12 cellular contexts compared by ENCODE assay signal in the genomic region with DNA sequence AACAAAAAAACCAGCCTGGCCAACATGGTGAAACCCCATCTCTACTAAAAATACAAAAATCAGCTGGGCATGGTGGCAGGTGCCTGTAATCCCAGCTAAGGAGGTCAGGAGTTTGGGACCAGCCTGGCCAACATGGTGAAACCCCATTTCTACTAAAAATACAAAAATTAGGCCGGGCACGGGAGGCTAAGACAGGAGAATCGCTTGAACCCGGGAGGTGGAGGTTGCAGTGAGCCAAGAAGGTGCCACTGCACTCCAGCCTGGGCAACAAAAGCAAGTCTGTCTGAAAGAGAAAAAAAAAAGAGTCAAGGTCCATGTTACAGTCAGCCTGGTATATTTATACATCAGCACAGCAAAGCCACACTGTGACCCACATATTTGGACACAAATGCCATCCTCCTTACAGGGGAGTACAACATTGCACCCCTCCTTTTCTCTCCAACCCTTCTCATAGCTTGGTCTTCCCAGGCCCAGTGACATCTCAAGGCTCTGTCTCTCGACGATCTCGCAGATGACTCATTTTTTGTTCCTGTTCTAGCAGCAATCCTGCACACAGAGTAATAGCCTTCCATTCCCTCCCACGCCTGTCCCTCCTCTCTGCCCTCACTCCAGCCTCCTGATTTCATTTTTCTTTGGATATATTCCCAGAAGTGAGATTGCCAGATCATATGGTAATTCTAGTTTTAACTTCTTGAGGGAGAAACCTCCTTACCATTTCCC. TPM values are rescaled to one million over a fixed set of nuclear protein-coding genes. Genes with fewer than 3 reads are reported as not detected.
DNase-seq lines count a peak whose midpoint lies in the region; ATAC-seq, FAIRE-seq and TF ChIP-seq lines count a peak whose summit lies in the region.
"Had no signal": no experiment of that assay in that cellular context is flagged by ENCODE, and none has a peak within 500 bp of the region (broad histone marks: within the 10 kb centered on the region; RNA-seq: fewer than 3 reads in every experiment).

No MANE protein-coding gene starts in this region.

- no peak overlapping the region for H2BK12ac ChIP-seq in mesenchymal stem cell (ENCODE audit: low read length in 2 of 2)

- peaks cover 14 to 28% of the 10 kb centered on the region in 2 experiments for H3K27me3 ChIP-seq in mesenchymal stem cell (ENCODE audit: control insufficient read depth in 1 of 2, insufficient read depth in 1 of 2, low read length in 2 of 2)

- H3K4me1 ChIP-seq in A549 = peaks cover 10% of the 10 kb centered on the region; the same call in 2 of the 3 replicates
- peaks cover 5% of the 10 kb centered on the region for H3K4me1 ChIP-seq in mesenchymal stem cell (ENCODE audit: control insufficient read depth, insufficient read depth, low read depth, low read length)

- TF ChIP-seq EP300 in A549 (IDR thresholded peaks at IDR 0.05) = no peak

- 17% methylated on average over 8 of the region's 8 CpGs for WGBS in A549 (ENCODE audit: missing lambda C conversion rate)
- WGBS in mesenchymal stem cell = 23% methylated on average over 6 of the region's 8 CpGs

- H3K27ac Mint-ChIP-seq in chondrocyte (ENCODE audit: unreplicated experiment) = peak overlapping the region; percentile 82
- H3K27ac Mint-ChIP-seq in activated T-cell treated with anti-CD3 and anti-CD28 coated beads, Interleukin-2, amount 50 U/mL, for 72 hours = no peak overlapping the region
- H3K27ac Mint-ChIP-seq: activated T-helper 2 cell treated with anti-CD3 and anti-CD28 coated beads, Interferon-gamma antibody, Interleukin-2, Interleukin-4, amounts not matched to agents 10 μg/mL and 5 μg/mL and 100 μg/mL, durations not matched to agents 14 hours and 24 hours and 36 hours; CD4-positive, alpha-beta T cell had no signal

- H3K36me3 Mint-ChIP-seq in chondrocyte (ENCODE audit: low read depth) = no peaks in the 10 kb centered on the region
- no peaks in the 10 kb centered on the region for H3K36me3 Mint-ChIP-seq in activated T-cell treated with anti-CD3 and anti-CD28 coated beads, Interleukin-2, amount 50 U/mL, for 72 hours (ENCODE audit: insufficient read depth in 2 of 2)

- H3K18ac ChIP-seq in mesenchymal stem cell (ENCODE audit: low read depth in 1 of 2, low read length in 2 of 2) = no peak overlapping the region

- peak overlapping the region; percentile 59 for H3K9ac ChIP-seq in mesenchymal stem cell (ENCODE audit: low read length)

- no peak overlapping the region for H3K4me3 ChIP-seq in A549
- no peak overlapping the region for H3K4me3 ChIP-seq in mesenchymal stem cell (ENCODE audit: insufficient read depth in 1 of 2, low read depth in 1 of 2, low read length in 2 of 2)

- no peak overlapping the region for H2AFZ ChIP-seq in mesenchymal stem cell (ENCODE audit: low read depth, low read length)

- no peak for FAIRE-seq in A549 (lab: Jason Lieb, UNC)
- FAIRE-seq: H1 had no signal

- ATAC-seq in A549 = peak; percentile 77 to 93
- no peak for ATAC-seq in HG03469 (IDR thresholded peaks at IDR 0.05; ENCODE audit: unreplicated experiment)
- ATAC-seq in activated T-cell treated with anti-CD3 and anti-CD28 coated beads, Interleukin-2, amount 50 U/mL, for 72 hours (replicated peaks in 1 of 2) = no peak

- DNase-seq in A549 (ENCODE audit: low read depth in 1 of 2, low spot score in 1 of 2) (peak in 1 of 2 experiments; percentile 52), LHCN-M2 (ENCODE audit: low read depth) (peak; percentile 91), chondrocyte (ENCODE audit: low spot score) (no peak), mesenchymal stem cell (peak; percentile 76), COLO668 (lab: John Stamatoyannopoulos, UW; ENCODE audit: unreplicated experiment) (no peak)
- no peak for DNase-seq in NK-92 treated with Interleukin-12 subunit alpha and Interleukin-12 subunit beta, amount 100 ng/mL, for 24 hours (lab: John Stamatoyannopoulos, UW)
- no peak for DNase-seq in activated T-cell treated with anti-CD3 and anti-CD28 coated beads, Interleukin-2, amount 50 U/mL, for 72 hours
- DNase-seq: CD4-positive, alpha-beta T cell; NCI-H2171 had no signal

- peaks cover 14% of the 10 kb centered on the region for H3K27me3 Mint-ChIP-seq in chondrocyte (ENCODE audit: low read depth)
- peaks cover 31% of the 10 kb centered on the region for H3K27me3 Mint-ChIP-seq in activated T-cell treated with anti-CD3 and anti-CD28 coated beads, Interleukin-2, amount 50 U/mL, for 72 hours (ENCODE audit: low read depth)

- no peaks in the 10 kb centered on the region for H3K79me1 ChIP-seq in mesenchymal stem cell (replicated peaks; ENCODE audit: low read length, poor library complexity, severe bottlenecking)

- peaks cover 3% of the 10 kb centered on the region for H3K9me3 Mint-ChIP-seq in chondrocyte (ENCODE audit: low read depth)
- H3K9me3 Mint-ChIP-seq in activated T-cell treated with anti-CD3 and anti-CD28 coated beads, Interleukin-2, amount 50 U/mL, for 72 hours = no peaks in the 10 kb centered on the region
- H3K9me3 Mint-ChIP-seq: activated T-helper 2 cell treated with anti-CD3 and anti-CD28 coated beads, Interferon-gamma antibody, Interleukin-2, Interleukin-4, amounts not matched to agents 10 μg/mL and 5 μg/mL and 100 μg/mL, durations not matched to agents 14 hours and 24 hours and 36 hours; CD4-positive, alpha-beta T cell had no signal

- peaks cover 43% of the 10 kb centered on the region for H3K4me1 Mint-ChIP-seq in chondrocyte (ENCODE audit: low read depth)
- no peaks in the 10 kb centered on the region for H3K4me1 Mint-ChIP-seq in activated T-cell treated with anti-CD3 and anti-CD28 coated beads, Interleukin-2, amount 50 U/mL, for 72 hours (ENCODE audit: low read depth)

- H2BK120ac ChIP-seq in mesenchymal stem cell (ENCODE audit: low read depth, low read length) = no peak overlapping the region

- no peak overlapping the region for H3K14ac ChIP-seq in mesenchymal stem cell (ENCODE audit: low read length in 2 of 2)

- POLR2A ChIA-PET in A549 (lab: Yijun Ruan, JAX) = no interaction called here

- no peak overlapping the region for H3K4me3 Mint-ChIP-seq in chondrocyte (ENCODE audit: unreplicated experiment)
- H3K4me3 Mint-ChIP-seq in activated T-cell treated with anti-CD3 and anti-CD28 coated beads, Interleukin-2, amount 50 U/mL, for 72 hours = no peak overlapping the region
- H3K4me3 Mint-ChIP-seq: CD4-positive, alpha-beta T cell had no signal

- H2BK15ac ChIP-seq in mesenchymal stem cell (ENCODE audit: low read depth, poor library complexity, severe bottlenecking) = no peak overlapping the region

- no peak for TF ChIP-seq RAD21 in A549 (conservative IDR thresholded peaks at IDR 0.05 in 1 of 2, IDR thresholded peaks at IDR 0.05 in 1 of 2)

- no peak for TF ChIP-seq CTCF in A549 (IDR thresholded peaks at IDR 0.05)
- TF ChIP-seq CTCF in chondrocyte (IDR thresholded peaks at IDR 0.05) = no peak

- H2AK5ac ChIP-seq in mesenchymal stem cell (ENCODE audit: low read length, severe bottlenecking) = no peak overlapping the region

- H3K27ac ChIP-seq in A549 (peak overlapping the region in 1 of 2 experiments; percentile 42; a peak in 1 of 6 replicates), mesenchymal stem cell (ENCODE audit: low read length, poor library complexity, severe bottlenecking) (no peak overlapping the region)

- H3K9me3 ChIP-seq in A549 = no peaks in the 10 kb centered on the region
- no peaks in the 10 kb centered on the region for H3K9me3 ChIP-seq in mesenchymal stem cell (ENCODE audit: control insufficient read depth, low read length)

- CTCF ChIA-PET in A549 (lab: Yijun Ruan, JAX) = interaction anchor here (0.6 to 4.8 kb wide), 4 partner anchors 12 to 121 kb away, joined by 3 to 17 read pairs (median 4); a partner anchor contains a TSS

- H4K8ac ChIP-seq in mesenchymal stem cell (ENCODE audit: low read length) = no peak overlapping the region

- H3K23ac ChIP-seq in mesenchymal stem cell (ENCODE audit: low read length in 2 of 2) = no peak overlapping the region

- H4K91ac ChIP-seq in mesenchymal stem cell (ENCODE audit: low read length) = no peak overlapping the region

- no peak overlapping the region for H3K4ac ChIP-seq in mesenchymal stem cell (ENCODE audit: low read depth in 1 of 2, low read length in 2 of 2)

- no peak for TF ChIP-seq POLR2A in A549 (IDR thresholded peaks at IDR 0.05; ENCODE audit: low read length)

- no peaks in the 10 kb centered on the region for H3K36me3 ChIP-seq in mesenchymal stem cell (ENCODE audit: control insufficient read depth in 1 of 2, insufficient read depth in 2 of 2, low read depth in 1 of 2, low read length in 2 of 2)

- H2BK5ac ChIP-seq in mesenchymal stem cell (ENCODE audit: low read depth, low read length, poor library complexity, severe bottlenecking) = no peak overlapping the region

- H3K4me2 ChIP-seq in A549 (peak overlapping the region; percentile 17; the same call in 1 of the 3 replicates), mesenchymal stem cell (ENCODE audit: low read length, poor library complexity, severe bottlenecking) (no peak overlapping the region)

TF ChIP-seq in A549, 52 proteins besides CTCF, POLR2A, EP300 and RAD21 (continues in another document):
- TF ChIP-seq FOSL2 (IDR thresholded peaks at IDR 0.05) = no peak; the same call in 1 of the 2 replicates
- peak; percentile 44; the same call in 1 of the 2 replicates for TF ChIP-seq FOSL2 (CRISPR knock-in tag; IDR thresholded peaks at IDR 0.05)

RNA-seq across cellular contexts. Expression of a gene that starts 21.0 kb away (rescaled TPM):
- polyA plus RNA-seq in A549 (2011; rRNA removed) = 10.1 and 16.3 TPM in 2 replicates
- 25.3 and 40.1 TPM in 2 replicates for polyA plus RNA-seq in A549 (2012; cell fraction: cytosol; rRNA removed)
- polyA plus RNA-seq in A549 (2012; cell fraction: nucleus; rRNA removed) = 59.4 and 64.0 TPM in 2 replicates
- polyA plus RNA-seq in A549 (2017; fragmentation: RNase III; extraction: RNeasy Plus Mini Kit Qiagen cat#74134 plus additional on column Dnase treatment) = 52.8 to 65.9 TPM (median 53.5 TPM) in 3 replicates
- 19.5 and 23.4 TPM in 2 replicates for polyA minus RNA-seq in A549 (2011; rRNA and poly(A)+ RNA removed)
- total RNA-seq in LHCN-M2 (2014; rRNA removed) = 107 and 109 TPM in 2 replicates
- 82.5 TPM for polyA plus RNA-seq in LHCN-M2 (2012)
- 31.5 to 41.5 TPM (median 38.7 TPM) in 3 replicates for total RNA-seq in chondrocyte
- 41.4 TPM for polyA plus RNA-seq in mesenchymal stem cell (2013, experiment 1 of 2)
- polyA plus RNA-seq in mesenchymal stem cell (2013, experiment 2 of 2) = 41.4 TPM
- total RNA-seq in activated T-cell treated with anti-CD3 and anti-CD28 coated beads, Interleukin-2, amount 50 U/mL, for 72 hours = 10 to 100 TPM; 58.8 to 61.0 TPM

RNA-seq across cellular contexts. Expression of a gene that starts 46.9 kb away (rescaled TPM):
- polyA plus RNA-seq in A549 (2011; rRNA removed) = 3.2 and 3.5 TPM in 2 replicates
- polyA plus RNA-seq in A549 (2012; cell fraction: cytosol; rRNA removed) = 2.9 and 4.1 TPM in 2 replicates
- polyA plus RNA-seq in A549 (2012; cell fraction: nucleus; rRNA removed) = 2.7 and 3.7 TPM in 2 replicates
- 4.0 to 4.1 TPM (median 4.0 TPM) in 3 replicates for polyA plus RNA-seq in A549 (2017; fragmentation: RNase III; extraction: RNeasy Plus Mini Kit Qiagen cat#74134 plus additional on column Dnase treatment)
- polyA minus RNA-seq in A549 (2011; rRNA and poly(A)+ RNA removed) = 7.4 and 8.9 TPM in 2 replicates
- 12.7 and 13.8 TPM in 2 replicates for total RNA-seq in LHCN-M2 (2014; rRNA removed)
- 1.1 TPM for polyA plus RNA-seq in LHCN-M2 (2012)
- total RNA-seq in chondrocyte = 11.1 to 12.3 TPM (median 11.4 TPM) in 3 replicates
- 3.9 TPM for polyA plus RNA-seq in mesenchymal stem cell (2013, experiment 1 of 2)
- polyA plus RNA-seq in mesenchymal stem cell (2013, experiment 2 of 2) = 4.1 TPM
- 10 to 100 TPM in 1 of 2 donors, 1 to 10 TPM in 1; 9.8 to 11.8 TPM for total RNA-seq in activated T-cell treated with anti-CD3 and anti-CD28 coated beads, Interleukin-2, amount 50 U/mL, for 72 hours

Comparison
In these comparisons a context has a peak if more than half of its experiments do, and no peak if none do; other contexts are left out.
1. ATAC-seq: peak in A549 (2 of 2); none in HG03469 (single experiment) and activated T-cell treated with anti-CD3 and anti-CD28 coated beads, Interleukin-2, amount 50 U/mL, for 72 hours (0 of 2).
2. DNase-seq: peak in LHCN-M2 (single experiment) and mesenchymal stem cell (single experiment); none in chondrocyte (single experiment), COLO668 (single experiment), NK-92 treated with Interleukin-12 subunit alpha and Interleukin-12 subunit beta, amount 100 ng/mL, for 24 hours (single experiment) and activated T-cell treated with anti-CD3 and anti-CD28 coated beads, Interleukin-2, amount 50 U/mL, for 72 hours (0 of 2).